1 cellular context compared by ENCODE assay signal in genomic region chr12:30604302-30604701, GRCh38.
TF ChIP-seq lines count a peak whose summit lies in the region.

No MANE protein-coding gene starts in this region.

TF ChIP-seq in K562, 482 proteins besides CTCF, POLR2A, EP300 and RAD21:
- TF ChIP-seq FOXK2 (conservative IDR thresholded peaks at IDR 0.05 in 1 of 2, IDR thresholded peaks at IDR 0.05 in 1 of 2; ENCODE audit: low read depth in 2 of 2) (peak; percentile 37 to 56; a peak in 1 of 4 replicates), YY1 (IDR thresholded peaks at IDR 0.05; ENCODE audit: borderline replicate concordance in 1 of 3, control insufficient read depth in 1 of 3, extremely low read depth in 1 of 3, insufficient read depth in 3 of 3, insufficient read length in 1 of 3, insufficient replicate concordance in 2 of 3, low read depth in 1 of 3, low read length in 2 of 3) (peak in 2 of 3 experiments; percentile 54 to 85)
